Comparison of ENCODE assay signal across 28 cellular contexts in genomic region chr3:190492966-190493365, GRCh38. TPM values are rescaled to one million over a fixed set of nuclear protein-coding genes. Genes with fewer than 3 reads are reported as not detected.
A peak's percentile ranks its signal among the peaks of the same experiment; 100 is the strongest.
DNase-seq lines count a peak whose midpoint lies in the region; ATAC-seq, FAIRE-seq and TF ChIP-seq lines count a peak whose summit lies in the region.
"Had no signal": no experiment of that assay in that cellular context is flagged by ENCODE, and none has a peak within 500 bp of the region (broad histone marks: within the 10 kb centered on the region; RNA-seq: fewer than 3 reads in every experiment).

No MANE protein-coding gene starts in this region.

- no peak overlapping the region for H4K12ac ChIP-seq in trophoblast cell (ENCODE audit: low read depth, low read length)

- no peaks in the 10 kb centered on the region for H3K36me3 Mint-ChIP-seq in GM23338 (ENCODE audit: low read depth)
- H3K36me3 Mint-ChIP-seq: CD4-positive, CD25-positive, alpha-beta regulatory T cell had no signal

- H3K9me2 ChIP-seq in GM23338 (ENCODE audit: insufficient read depth), result no peaks in the 10 kb centered on the region

- H2BK120ac ChIP-seq in H1 (replicated peaks; ENCODE audit: low read depth, low read length) (no peak overlapping the region), trophoblast cell (ENCODE audit: insufficient read depth, low read length, poor library complexity) (no peak overlapping the region)

- H3K4ac ChIP-seq in H1 (replicated peaks; ENCODE audit: insufficient read length, low read depth, low read length), result no peak overlapping the region
- no peak overlapping the region for H3K4ac ChIP-seq in trophoblast cell (ENCODE audit: low read depth, low read length)

- peaks cover 0 to 29% (median 1%) of the 10 kb centered on the region in 12 donors for H3K4me1 ChIP-seq in heart left ventricle
- H3K4me1 ChIP-seq in GM23338 (ENCODE audit: insufficient read depth), result no peaks in the 10 kb centered on the region
- H3K4me1 ChIP-seq in H1 (replicated peaks in 1 of 4; ENCODE audit: control insufficient read depth in 3 of 4, insufficient read depth in 4 of 4, low read length in 3 of 4), result no peaks in the 10 kb centered on the region
- peaks cover 2 to 4% of the 10 kb centered on the region in 2 experiments for H3K4me1 ChIP-seq in trophoblast cell (ENCODE audit: control insufficient read depth in 1 of 2, insufficient read depth in 2 of 2, low read length in 2 of 2)
- H3K4me1 ChIP-seq in thyroid gland, result no peaks in the 10 kb centered on the region

- H3K27ac ChIP-seq in heart left ventricle (peak overlapping the region in 10 of 12 donors; percentile 26 to 86 (median 78)), GM23338 (ENCODE audit: low read depth) (no peak overlapping the region), H1 (ENCODE audit: low read depth, low read length) (no peak overlapping the region), trophoblast cell (ENCODE audit: low read depth, low read length) (no peak overlapping the region), thyroid gland (no peak overlapping the region)
- H3K27ac ChIP-seq: BLaER1, RWPE1 had no signal

- no peaks in the 10 kb centered on the region for H3K79me2 ChIP-seq in GM23338 (replicated peaks; ENCODE audit: insufficient read depth)
- H3K79me2 ChIP-seq in H1 (ENCODE audit: control insufficient read depth in 1 of 2, insufficient read depth in 2 of 2, low read length in 2 of 2), result no peaks in the 10 kb centered on the region
- no peaks in the 10 kb centered on the region for H3K79me2 ChIP-seq in trophoblast cell (ENCODE audit: control insufficient read depth, insufficient read depth, low read length, poor library complexity)

- TF ChIP-seq CTCF in heart left ventricle (IDR thresholded peaks at IDR 0.05) (no peak), GM23338 (conservative IDR thresholded peaks at IDR 0.05; ENCODE audit: low read depth in 2 of 2) (no peak), H1 (IDR thresholded peaks at IDR 0.05; ENCODE audit: control extremely low read depth in 1 of 3, insufficient read depth in 1 of 3, low read depth in 1 of 3, low read length in 3 of 3) (no peak), thyroid gland (IDR thresholded peaks at IDR 0.05) (no peak)

- no peaks in the 10 kb centered on the region; the same call in 1 of the 2 replicates for H3K23me2 ChIP-seq in H1 (ENCODE audit: low read depth, low read length)

- CTCF ChIA-PET in H1 (lab: Charles Lee; ENCODE audit: partially characterized antibody), result no interaction called here

- H3K4me2 ChIP-seq in GM23338 (no peak overlapping the region), H1 (ENCODE audit: insufficient read depth in 1 of 2, low read depth in 2 of 2, low read length in 2 of 2) (no peak overlapping the region), trophoblast cell (ENCODE audit: low read length) (no peak overlapping the region)
- H3K4me2 ChIP-seq: BLaER1 had no signal

- H3K4me3 ChIP-seq in heart left ventricle, result no peak overlapping the region
- H3K4me3 ChIP-seq in GM23338, result no peak overlapping the region
- H3K4me3 ChIP-seq in H1 (ENCODE audit: extremely low read depth in 1 of 4, insufficient read depth in 2 of 4, low read depth in 3 of 4, low read length in 4 of 4), result no peak overlapping the region
- H3K4me3 ChIP-seq in trophoblast cell (ENCODE audit: low read depth, low read length), result no peak overlapping the region
- no peak overlapping the region for H3K4me3 ChIP-seq in thyroid gland (replicated peaks in 1 of 3)
- H3K4me3 ChIP-seq: BLaER1, GM12878, K562 had no signal

- H2BK5ac ChIP-seq in H1 (ENCODE audit: low read depth, low read length), result no peak overlapping the region
- H2BK5ac ChIP-seq in trophoblast cell (ENCODE audit: low read depth, low read length, poor library complexity), result no peak overlapping the region

- H3K27ac Mint-ChIP-seq in GM23338, result no peak overlapping the region
- H3K27ac Mint-ChIP-seq: CD4-positive, CD25-positive, alpha-beta regulatory T cell had no signal

- WGBS in heart left ventricle, 4 donors, result 67 to 83% (median 72%) methylated on average over 4 of the region's 4 CpGs
- WGBS in H1 (ENCODE audit: extremely low coverage in 1 of 2, insufficient coverage in 1 of 2, insufficient read length in 1 of 2, insufficient replicate concordance in 2 of 2, low coverage in 1 of 2, low lambda C conversion rate in 2 of 2, missing lambda C conversion rate in 1 of 2), 2 experiments, result 72% methylated on average over 4 of the region's 4 CpGs; no CpG with 5 or more reads in 1 of the 2 experiments
- WGBS in trophoblast cell (ENCODE audit: extremely low coverage, insufficient coverage, insufficient read length), result no CpG with 5 or more reads among the region's 4 CpGs
- WGBS in thyroid gland, 2 donors, result 85 to 86% methylated on average over 4 of the region's 4 CpGs

- H3K9me3 ChIP-seq in heart left ventricle, result no peaks in the 10 kb centered on the region
- no peaks in the 10 kb centered on the region for H3K9me3 ChIP-seq in H1 (ENCODE audit: insufficient read depth in 2 of 2, low read depth in 1 of 2, low read length in 1 of 2)
- no peaks in the 10 kb centered on the region for H3K9me3 ChIP-seq in trophoblast cell (ENCODE audit: insufficient read depth, low read depth, low read length)
- no peaks in the 10 kb centered on the region for H3K9me3 ChIP-seq in thyroid gland
- H3K9me3 ChIP-seq: BLaER1 had no signal

- no peak for TF ChIP-seq EP300 in H1 (IDR thresholded peaks at IDR 0.05; ENCODE audit: borderline replicate concordance in 1 of 2, low read depth in 2 of 2, low read length in 2 of 2)

- no peak overlapping the region for H4K5ac ChIP-seq in H1 (ENCODE audit: insufficient read length, low read depth, low read length)

- H3K36me3 ChIP-seq in heart left ventricle (no peaks in the 10 kb centered on the region), GM23338 (ENCODE audit: insufficient read depth) (no peaks in the 10 kb centered on the region), H1 (ENCODE audit: control insufficient read depth in 2 of 4, insufficient read depth in 4 of 4, low read length in 3 of 4) (no peaks in the 10 kb centered on the region), trophoblast cell (ENCODE audit: control insufficient read depth in 1 of 2, insufficient read depth in 2 of 2, low read length in 2 of 2) (no peaks in the 10 kb centered on the region), thyroid gland (no peaks in the 10 kb centered on the region)
- H3K36me3 ChIP-seq: BLaER1 had no signal

- no peaks in the 10 kb centered on the region for H3F3A ChIP-seq in GM23338 (replicated peaks; ENCODE audit: low read depth)

- H4K91ac ChIP-seq in H1 (replicated peaks; ENCODE audit: insufficient read length, low read length) (no peak overlapping the region), trophoblast cell (ENCODE audit: low read depth, low read length) (no peak overlapping the region)

- H3K23ac ChIP-seq in H1 (ENCODE audit: insufficient read length) (no peak overlapping the region), trophoblast cell (ENCODE audit: low read length) (no peak overlapping the region)

- H3K4me3 Mint-ChIP-seq in GM23338, result no peak overlapping the region
- H3K4me3 Mint-ChIP-seq: CD4-positive, CD25-positive, alpha-beta regulatory T cell had no signal

- H2BK15ac ChIP-seq in H1 (ENCODE audit: low read length), result no peak overlapping the region

- TF ChIP-seq POLR2A in heart left ventricle (IDR thresholded peaks at IDR 0.05), result no peak
- TF ChIP-seq POLR2A in H1 (IDR thresholded peaks at IDR 0.05; ENCODE audit: control extremely low read depth in 1 of 2, low read depth in 2 of 2, low read length in 2 of 2), result no peak
- no peak for TF ChIP-seq POLR2A in thyroid gland (IDR thresholded peaks at IDR 0.05)

- ATAC-seq in heart left ventricle, result no peak
- no peak for ATAC-seq in Right ventricle myocardium inferior
- peak; percentile 80 for ATAC-seq in GM23338
- ATAC-seq: GM12878, K562, Panc1 had no signal

- H3K14ac ChIP-seq in H1 (ENCODE audit: insufficient read length) (no peak overlapping the region), trophoblast cell (ENCODE audit: low read length) (no peak overlapping the region)

- POLR2A ChIA-PET in H1 (lab: Charles Lee; ENCODE audit: partially characterized antibody), result no interaction called here

- H2AK5ac ChIP-seq in H1 (ENCODE audit: low read depth, low read length), result no peak overlapping the region
- H2AK5ac ChIP-seq in trophoblast cell (ENCODE audit: low read length), result no peak overlapping the region

- no peak for FAIRE-seq in H1 (lab: Jason Lieb, UNC)
- FAIRE-seq: G401.6, GM12878, HTR-8/SVneo, K562 had no signal

- H2BK12ac ChIP-seq in H1 (ENCODE audit: low read depth, low read length), result no peak overlapping the region
- H2BK12ac ChIP-seq in trophoblast cell (ENCODE audit: low read length), result no peak overlapping the region

- intact Hi-C loops in heart left ventricle (cut with DNase I), result no loop called here
- intact Hi-C loops in Right ventricle myocardium inferior (cut with DNase I), result loop anchor here (10.0 kb wide), 1 partner anchor 372 kb away; the partner anchor contains the start of gene GMNC
- intact Hi-C loops in thyroid gland (cut with DNase I), result no loop called here

- H3K27me3 Mint-ChIP-seq in GM23338 (ENCODE audit: insufficient read depth, low read depth, poor library complexity), result no peaks in the 10 kb centered on the region

- peaks cover 16% of the 10 kb centered on the region for H3K4me1 Mint-ChIP-seq in GM23338
- H3K4me1 Mint-ChIP-seq: CD4-positive, CD25-positive, alpha-beta regulatory T cell had no signal

- DNase-seq in heart left ventricle (no peak), Right ventricle myocardium inferior (ENCODE audit: missing footprints) (no peak), GM23338 (ENCODE audit: low spot score) (peak; percentile 60), H1 (ENCODE audit: low read depth in 1 of 2, low spot score in 2 of 2) (no peak), trophoblast cell (peak; percentile 30 to 66), thyroid gland (no peak)
- no peak for DNase-seq in stimulated activated CD4-positive, alpha-beta T cell treated with anti-CD3 and anti-CD28 coated beads, Interleukin-4, amount 100 ng/mL, for 1 hour
- DNase-seq: CD4-positive, CD25-positive, alpha-beta regulatory T cell; DMS53; Kasumi-1; NCI-H1092 treated with DMSO at 0.1 percent for 48 hours; NCI-H1436; NCI-H187; NCI-H446; NCI-H526; SHP77 treated with DMSO at 0.1 percent for 48 hours had no signal

- H2BK20ac ChIP-seq in H1 (ENCODE audit: low read length), result no peak overlapping the region

- H3K56ac ChIP-seq in H1 (replicated peaks; ENCODE audit: insufficient read length, low read depth, low read length), result no peak overlapping the region

- H4K20me1 ChIP-seq in GM23338 (replicated peaks; ENCODE audit: insufficient read depth) (no peaks in the 10 kb centered on the region), H1 (replicated peaks in 1 of 2; ENCODE audit: control insufficient read depth in 1 of 2, insufficient read depth in 2 of 2, low read length in 2 of 2) (no peaks in the 10 kb centered on the region)
- H4K20me1 ChIP-seq: BLaER1 had no signal

- H3K79me1 ChIP-seq in H1 (ENCODE audit: low read depth, low read length) (no peaks in the 10 kb centered on the region), trophoblast cell (ENCODE audit: low read length) (no peaks in the 10 kb centered on the region)

- H3K9ac ChIP-seq in H1 (replicated peaks in 1 of 4; ENCODE audit: extremely low read depth in 1 of 4, low read depth in 3 of 4, low read length in 3 of 4) (no peak overlapping the region), trophoblast cell (ENCODE audit: low read length) (no peak overlapping the region)
- H3K9ac ChIP-seq: BLaER1 had no signal

- no peak overlapping the region for H2AFZ ChIP-seq in GM23338
- no peak overlapping the region for H2AFZ ChIP-seq in H1 (ENCODE audit: low read length)
- H2AFZ ChIP-seq in trophoblast cell (ENCODE audit: insufficient read depth, low read length, poor library complexity), result no peak overlapping the region

- H3K27me3 ChIP-seq in heart left ventricle (peaks cover 0 to 6% (median 0%) of the 10 kb centered on the region in 9 donors), GM23338 (ENCODE audit: insufficient read depth) (no peaks in the 10 kb centered on the region), H1 (replicated peaks in 1 of 4; ENCODE audit: control insufficient read depth in 3 of 4, extremely low read depth in 1 of 4, insufficient read depth in 3 of 4, low read length in 3 of 4) (no peaks in the 10 kb centered on the region), trophoblast cell (ENCODE audit: insufficient read depth, low read length) (no peaks in the 10 kb centered on the region), thyroid gland (no peaks in the 10 kb centered on the region)
- H3K27me3 ChIP-seq: BLaER1 had no signal

- no peak overlapping the region for H4K8ac ChIP-seq in H1 (ENCODE audit: extremely low read depth, insufficient read depth, low read length)
- no peak overlapping the region for H4K8ac ChIP-seq in trophoblast cell (ENCODE audit: low read depth, low read length)

- no peak overlapping the region for H3K18ac ChIP-seq in H1 (ENCODE audit: extremely low read depth, low read length)
- H3K18ac ChIP-seq in trophoblast cell (ENCODE audit: low read length), result no peak overlapping the region

- no peaks in the 10 kb centered on the region for H3K9me3 Mint-ChIP-seq in GM23338

- TF ChIP-seq RAD21 in H1 (IDR thresholded peaks at IDR 0.05 in 1 of 2, conservative IDR thresholded peaks at IDR 0.05 in 1 of 2; ENCODE audit: low read depth in 2 of 2, low read length in 2 of 2), result no peak

RNA-seq across cellular contexts. Expression of gene IL1RAP, which starts 20.9 kb away (rescaled TPM):
- total RNA-seq in heart left ventricle (10 to 100 TPM in 3 of 9 donors, 1 to 10 TPM in 6; 3.9 to 16.4 (median 8.2) TPM), Right ventricle myocardium inferior (6.8 TPM), thyroid gland (10 to 100 TPM in 2 of 4 donors, 1 to 10 TPM in 2; 4.9 to 16.9 (median 10.8) TPM)
- polyA plus RNA-seq in heart left ventricle (10 to 100 TPM in 1 of 2 donors, 1 to 10 TPM in 1; 1.6 to 12.0 TPM), GM23338 (2016; fragmentation: Nextera tagmentation; extraction: Ambion mirVana) (3.4 and 3.6 TPM in 2 replicates), H1 (2011; rRNA removed) (2.2 and 2.4 TPM in 2 replicates)
- 3.6 and 5.0 TPM in 2 replicates for total RNA-seq in GM23338 (2014; rRNA removed; shearing (Covaris generic))
- total RNA-seq in H1 (2021; fragmentation: NEBNext Ultra II Directional; extraction: Animal tissue kit (Norgen Biotek cat#: 25700)), result 2.7 and 3.9 TPM in 2 replicates
- 2.2 TPM for polyA plus RNA-seq in H1 (2011; cell fraction: cytosol; rRNA removed)
- 3.1 TPM for polyA plus RNA-seq in H1 (2011; cell fraction: nucleus; rRNA removed)
- polyA plus RNA-seq in H1 (2012, experiment 1 of 2), result 1.2 to 6.0 TPM (median 3.2 TPM) in 4 replicates
- polyA plus RNA-seq in H1 (2012, experiment 2 of 2), result 0.24 TPM
- polyA plus RNA-seq in H1 (2013, experiment 1 of 2), result 6.0 TPM
- 5.0 TPM for polyA plus RNA-seq in H1 (2013, experiment 2 of 2)
- 9.9 and 11.4 TPM in 2 replicates for polyA minus RNA-seq in H1 (2011; rRNA and poly(A)+ RNA removed)
- 2.5 TPM for polyA minus RNA-seq in H1 (2011; cell fraction: cytosol; rRNA and poly(A)+ RNA removed)
- polyA minus RNA-seq in H1 (2011; cell fraction: nucleus; rRNA and poly(A)+ RNA removed), result 6.9 TPM
- polyA plus RNA-seq in trophoblast cell (2013), result 13.1 and 15.4 TPM in 2 replicates

RNA-seq across cellular contexts. Expression of gene TMEM207, which starts 43.3 kb away (rescaled TPM):
- total RNA-seq in heart left ventricle (not detected), Right ventricle myocardium inferior (not detected), thyroid gland (not detected)
- polyA plus RNA-seq in heart left ventricle (not detected), GM23338 (2016; fragmentation: Nextera tagmentation; extraction: Ambion mirVana) (not detected in 2 replicates), H1 (2011; rRNA removed) (not detected in 2 replicates)
- total RNA-seq in GM23338 (2014; rRNA removed; shearing (Covaris generic)), result not detected in 2 replicates
- not detected in 2 replicates for total RNA-seq in H1 (2021; fragmentation: NEBNext Ultra II Directional; extraction: Animal tissue kit (Norgen Biotek cat#: 25700))
- not detected for polyA plus RNA-seq in H1 (2011; cell fraction: cytosol; rRNA removed)
- not detected for polyA plus RNA-seq in H1 (2011; cell fraction: nucleus; rRNA removed)
- not detected in 4 replicates for polyA plus RNA-seq in H1 (2012, experiment 1 of 2)
- not detected for polyA plus RNA-seq in H1 (2012, experiment 2 of 2)
- not detected for polyA plus RNA-seq in H1 (2013, experiment 1 of 2)
- not detected for polyA plus RNA-seq in H1 (2013, experiment 2 of 2)
- polyA minus RNA-seq in H1 (2011; rRNA and poly(A)+ RNA removed), result not detected in 2 replicates
- not detected for polyA minus RNA-seq in H1 (2011; cell fraction: cytosol; rRNA and poly(A)+ RNA removed)
- polyA minus RNA-seq in H1 (2011; cell fraction: nucleus; rRNA and poly(A)+ RNA removed), result not detected
- not detected in 2 replicates for polyA plus RNA-seq in trophoblast cell (2013)
- total RNA-seq: CD4-positive, CD25-positive, alpha-beta regulatory T cell; Daoy; GM12878; H4; M059J; OCI-LY7 had no signal
- polyA plus RNA-seq: AG04450; CD4-positive, CD25-positive, alpha-beta regulatory T cell; GM12878 had no signal

Comparison
In these comparisons a context has a peak if more than half of its experiments do, and no peak if none do; other contexts are left out.
1. DNase-seq: peak in GM23338 (single experiment) and trophoblast cell (2 of 2); none in heart left ventricle (0 of 5), Right ventricle myocardium inferior (single experiment), H1 (0 of 2), stimulated activated CD4-positive, alpha-beta T cell treated with anti-CD3 and anti-CD28 coated beads, Interleukin-4, amount 100 ng/mL, for 1 hour (single experiment) and thyroid gland (0 of 2).
2. H3K27ac ChIP-seq: peak in heart left ventricle (10 of 12); none in GM23338 (single experiment), H1 (single experiment), trophoblast cell (single experiment) and thyroid gland (0 of 3).